Comparison of ENCODE assay signal across 2 cellular contexts in the genomic region with DNA sequence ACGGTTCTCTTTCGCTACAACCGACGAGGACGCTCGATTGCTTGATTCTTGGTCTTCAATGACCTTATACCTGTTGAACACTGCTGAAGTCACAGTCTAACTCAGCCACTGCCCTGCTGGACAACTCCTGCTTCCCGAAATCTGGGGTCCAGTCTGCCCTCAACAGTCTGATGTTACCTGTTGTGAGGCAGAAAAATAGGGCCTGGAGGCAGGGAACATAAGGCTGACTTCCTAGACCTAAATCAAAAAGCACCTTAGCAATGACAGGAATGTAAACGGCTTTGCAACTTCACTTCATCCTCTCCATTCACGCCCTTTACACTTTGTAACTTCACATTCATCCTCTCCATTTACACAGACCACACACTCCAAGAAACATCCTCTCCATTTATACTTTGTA.
A peak's percentile ranks its signal among the peaks of the same experiment; 100 is the strongest.
TF ChIP-seq lines count a peak whose summit lies in the region.

No MANE protein-coding gene starts in this region.

TF ChIP-seq in A549, 52 proteins besides CTCF, POLR2A, EP300 and RAD21:
- no peak for TF ChIP-seq JUN (IDR thresholded peaks at IDR 0.05)
- no peak for TF ChIP-seq CEBPB (IDR thresholded peaks at IDR 0.05)
- TF ChIP-seq KDM5A (IDR thresholded peaks at IDR 0.05), result no peak
- TF ChIP-seq HOXB5 (CRISPR knock-in tag; IDR thresholded peaks at IDR 0.05), result 0 out of 2 replicates have a peak, but pooled peaks have one; percentile 29
- TF ChIP-seq KDM1A (IDR thresholded peaks at IDR 0.05; ENCODE audit: low read depth), result no peak
- TF ChIP-seq RCOR1 (IDR thresholded peaks at IDR 0.05; ENCODE audit: low read depth, low read length), result no peak
- no peak for TF ChIP-seq POLR2AphosphoS2 (conservative IDR thresholded peaks at IDR 0.05; ENCODE audit: low read length)

TF ChIP-seq in IMR-90, 13 proteins besides CTCF, POLR2A, EP300 and RAD21:
- no peak for TF ChIP-seq FOS (IDR thresholded peaks at IDR 0.05; ENCODE audit: low read depth, low read length)
- no peak for TF ChIP-seq CEBPB (IDR thresholded peaks at IDR 0.05; ENCODE audit: low read depth, low read length)
- TF ChIP-seq CHD1 (IDR thresholded peaks at IDR 0.05; ENCODE audit: low read depth, low read length), result no peak
- no peak for TF ChIP-seq MAZ (IDR thresholded peaks at IDR 0.05; ENCODE audit: borderline replicate concordance, low read depth, low read length)
- TF ChIP-seq MXI1 (IDR thresholded peaks at IDR 0.05; ENCODE audit: borderline replicate concordance, low read depth, low read length), result no peak
- TF ChIP-seq, protein P1, sequence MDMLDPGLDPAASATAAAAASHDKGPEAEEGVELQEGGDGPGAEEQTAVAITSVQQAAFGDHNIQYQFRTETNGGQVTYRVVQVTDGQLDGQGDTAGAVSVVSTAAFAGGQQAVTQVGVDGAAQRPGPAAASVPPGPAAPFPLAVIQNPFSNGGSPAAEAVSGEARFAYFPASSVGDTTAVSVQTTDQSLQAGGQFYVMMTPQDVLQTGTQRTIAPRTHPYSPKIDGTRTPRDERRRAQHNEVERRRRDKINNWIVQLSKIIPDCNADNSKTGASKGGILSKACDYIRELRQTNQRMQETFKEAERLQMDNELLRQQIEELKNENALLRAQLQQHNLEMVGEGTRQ (IDR thresholded peaks at IDR 0.05; ENCODE audit: low read depth, low read length), result no peak
- TF ChIP-seq RFX5 (IDR thresholded peaks at IDR 0.05; ENCODE audit: low read depth, low read length), result no peak
- no peak for TF ChIP-seq RCOR1 (IDR thresholded peaks at IDR 0.05; ENCODE audit: insufficient replicate concordance, low read length)
- no peak for TF ChIP-seq SMC3 (IDR thresholded peaks at IDR 0.05; ENCODE audit: low read depth, low read length)
- TF ChIP-seq MAFK (IDR thresholded peaks at IDR 0.05; ENCODE audit: low read depth, low read length), result no peak
- no peak for TF ChIP-seq BHLHE40 (IDR thresholded peaks at IDR 0.05; ENCODE audit: low read depth, low read length)
- no peak for TF ChIP-seq NFE2L2 (IDR thresholded peaks at IDR 0.05; ENCODE audit: low read depth, low read length)
- TF ChIP-seq, protein P2, sequence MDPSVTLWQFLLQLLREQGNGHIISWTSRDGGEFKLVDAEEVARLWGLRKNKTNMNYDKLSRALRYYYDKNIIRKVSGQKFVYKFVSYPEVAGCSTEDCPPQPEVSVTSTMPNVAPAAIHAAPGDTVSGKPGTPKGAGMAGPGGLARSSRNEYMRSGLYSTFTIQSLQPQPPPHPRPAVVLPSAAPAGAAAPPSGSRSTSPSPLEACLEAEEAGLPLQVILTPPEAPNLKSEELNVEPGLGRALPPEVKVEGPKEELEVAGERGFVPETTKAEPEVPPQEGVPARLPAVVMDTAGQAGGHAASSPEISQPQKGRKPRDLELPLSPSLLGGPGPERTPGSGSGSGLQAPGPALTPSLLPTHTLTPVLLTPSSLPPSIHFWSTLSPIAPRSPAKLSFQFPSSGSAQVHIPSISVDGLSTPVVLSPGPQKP (IDR thresholded peaks at IDR 0.05; ENCODE audit: borderline replicate concordance, low read depth, low read length), result no peak
TF ChIP-seq in IMR-90: peak in this region for 0.
